ENCODE assay signal across 19 cellular contexts in the genomic region with DNA sequence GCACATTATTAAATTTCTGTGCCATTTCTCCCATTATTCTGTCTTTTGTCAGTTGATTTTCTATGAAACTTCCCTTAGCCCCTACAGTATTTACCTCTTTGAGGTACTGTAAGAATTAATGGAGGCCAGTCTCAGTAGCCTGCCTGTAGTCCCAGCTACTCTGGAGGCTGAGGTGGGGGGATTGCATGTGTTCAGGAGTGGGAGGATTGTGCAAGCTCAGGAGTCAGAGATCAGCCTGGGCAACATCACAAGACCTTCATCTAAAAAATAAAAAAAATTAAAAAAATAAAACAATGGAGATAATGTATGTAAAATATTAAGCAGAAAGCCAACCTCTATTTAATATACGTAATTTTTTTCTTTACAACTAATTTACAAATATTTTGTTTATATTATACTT.
DNase-seq lines count a peak whose midpoint lies in the region; ATAC-seq and TF ChIP-seq lines count a peak whose summit lies in the region.
"Had no signal": no experiment of that assay in that cellular context is flagged by ENCODE, and none has a peak within 500 bp of the region (broad histone marks: within the 10 kb centered on the region; RNA-seq: fewer than 3 reads in every experiment).

No MANE protein-coding gene starts in this region.

- no peaks in the 10 kb centered on the region for H3K9me3 Mint-ChIP-seq in activated CD4-positive, alpha-beta memory T cell treated with anti-CD3 and anti-CD28 coated beads for 36 hours
- no peaks in the 10 kb centered on the region for H3K9me3 Mint-ChIP-seq in activated CD4-positive, alpha-beta memory T cell treated with anti-CD3 and anti-CD28 coated beads, Interleukin-2, amount 10 ng/mL, durations not matched to agents 7 days and 5 days
- H3K9me3 Mint-ChIP-seq in activated naive CD8-positive, alpha-beta T cell treated with anti-CD3 and anti-CD28 coated beads for 36 hours: no peaks in the 10 kb centered on the region
- H3K9me3 Mint-ChIP-seq in neural crest cell: peaks cover 3% of the 10 kb centered on the region

- no peaks in the 10 kb centered on the region for H3K9me2 ChIP-seq in Loucy (replicated peaks; ENCODE audit: low read depth, low read length)

- H3K36me3 Mint-ChIP-seq in activated CD4-positive, alpha-beta memory T cell treated with anti-CD3 and anti-CD28 coated beads for 36 hours: no peaks in the 10 kb centered on the region
- H3K36me3 Mint-ChIP-seq in activated CD4-positive, alpha-beta memory T cell treated with anti-CD3 and anti-CD28 coated beads, Interleukin-2, amount 10 ng/mL, durations not matched to agents 7 days and 5 days (ENCODE audit: low read depth): peaks cover 15% of the 10 kb centered on the region
- H3K36me3 Mint-ChIP-seq in activated naive CD8-positive, alpha-beta T cell treated with anti-CD3 and anti-CD28 coated beads for 36 hours: peaks cover 5% of the 10 kb centered on the region
- peaks cover 11% of the 10 kb centered on the region for H3K36me3 Mint-ChIP-seq in neural crest cell (ENCODE audit: low read depth)

- H3K27ac Mint-ChIP-seq in activated CD4-positive, alpha-beta memory T cell treated with anti-CD3 and anti-CD28 coated beads for 36 hours: peak overlapping the region; percentile 54
- no peak overlapping the region for H3K27ac Mint-ChIP-seq in activated CD4-positive, alpha-beta memory T cell treated with anti-CD3 and anti-CD28 coated beads, Interleukin-2, amount 10 ng/mL, durations not matched to agents 7 days and 5 days
- H3K27ac Mint-ChIP-seq in activated naive CD8-positive, alpha-beta T cell treated with anti-CD3 and anti-CD28 coated beads for 36 hours: peak overlapping the region; percentile 69
- H3K27ac Mint-ChIP-seq in neural crest cell (ENCODE audit: unreplicated experiment): peak overlapping the region; percentile 8

- TF ChIP-seq CTCF in Loucy (conservative IDR thresholded peaks at IDR 0.05; ENCODE audit: low read length) (no peak), neural crest cell (conservative IDR thresholded peaks at IDR 0.05) (no peak)

- peaks cover 53% of the 10 kb centered on the region for H3K4me1 ChIP-seq in Loucy (ENCODE audit: insufficient read depth, low read length, poor library complexity, severe bottlenecking)

- H3K4me3 Mint-ChIP-seq in activated CD4-positive, alpha-beta memory T cell treated with anti-CD3 and anti-CD28 coated beads for 36 hours: no peak overlapping the region
- no peak overlapping the region for H3K4me3 Mint-ChIP-seq in activated CD4-positive, alpha-beta memory T cell treated with anti-CD3 and anti-CD28 coated beads, Interleukin-2, amount 10 ng/mL, durations not matched to agents 7 days and 5 days
- H3K4me3 Mint-ChIP-seq in activated naive CD8-positive, alpha-beta T cell treated with anti-CD3 and anti-CD28 coated beads for 36 hours: no peak overlapping the region
- peak overlapping the region; percentile 48 for H3K4me3 Mint-ChIP-seq in neural crest cell

- H4K20me1 ChIP-seq in Loucy (ENCODE audit: insufficient read depth, low read length, poor library complexity, severe bottlenecking): no peaks in the 10 kb centered on the region

- H2AFZ ChIP-seq in Loucy (ENCODE audit: low read length): no peak overlapping the region

- no peak overlapping the region for H3K4me3 ChIP-seq in Loucy (ENCODE audit: low read length, poor library complexity, severe bottlenecking)
- H3K4me3 ChIP-seq: HAP-1, mucosa of descending colon, prostate gland, thyroid gland had no signal

- no peak for DNase-seq in activated CD4-positive, alpha-beta memory T cell treated with anti-CD3 and anti-CD28 coated beads for 36 hours
- no peak for DNase-seq in activated CD4-positive, alpha-beta memory T cell treated with anti-CD3 and anti-CD28 coated beads, Interleukin-2, amount 10 ng/mL, durations not matched to agents 7 days and 5 days
- DNase-seq in activated naive CD8-positive, alpha-beta T cell treated with anti-CD3 and anti-CD28 coated beads for 36 hours: no peak
- DNase-seq in neural crest cell (ENCODE audit: low read depth, low spot score) (no peak), pons (ENCODE audit: low spot score) (no peak)
- DNase-seq: activated CD4-positive, alpha-beta T cell treated with anti-CD3 and anti-CD28 coated beads for 4 hours; activated effector memory CD4-positive, alpha-beta T cell treated with anti-CD3 and anti-CD28 coated beads, Interleukin-2, amount 50 U/mL, for 16 hours; cerebellar nuclear complex; mucosa of descending colon; NCI-H2029; NCI-H774; stimulated activated CD4-positive, alpha-beta T cell treated with anti-CD3 and anti-CD28 coated beads, Interleukin-15, amount 100 ng/mL, for 24 hours; thyroid gland had no signal

- CTCF ChIA-PET in activated CD4-positive, alpha-beta memory T cell treated with anti-CD3 and anti-CD28 coated beads for 36 hours (lab: Charles Lee): interaction anchor here (1.0 to 6.7 kb wide), 3 partner anchors 38 to 60 kb away, joined by 3 to 61 read pairs (median 4); a partner anchor contains a TSS
- CTCF ChIA-PET in activated CD4-positive, alpha-beta memory T cell treated with anti-CD3 and anti-CD28 coated beads, Interleukin-2, amount 10 ng/mL, durations not matched to agents 7 days and 5 days (lab: Charles Lee): interaction anchor here (5.3 to 9.8 kb wide), 3 partner anchors 10 to 60 kb away, joined by 34 to 166 read pairs (median 49); a partner anchor contains a TSS

- H3K36me3 ChIP-seq in Loucy (ENCODE audit: insufficient read depth, low read length): no peaks in the 10 kb centered on the region
- H3K36me3 ChIP-seq: prostate gland, thyroid gland had no signal

- peaks cover 34% of the 10 kb centered on the region for H3K4me1 Mint-ChIP-seq in activated CD4-positive, alpha-beta memory T cell treated with anti-CD3 and anti-CD28 coated beads for 36 hours (ENCODE audit: low read depth)
- peaks cover 44% of the 10 kb centered on the region for H3K4me1 Mint-ChIP-seq in activated CD4-positive, alpha-beta memory T cell treated with anti-CD3 and anti-CD28 coated beads, Interleukin-2, amount 10 ng/mL, durations not matched to agents 7 days and 5 days
- H3K4me1 Mint-ChIP-seq in activated naive CD8-positive, alpha-beta T cell treated with anti-CD3 and anti-CD28 coated beads for 36 hours: peaks cover 39% of the 10 kb centered on the region
- H3K4me1 Mint-ChIP-seq in neural crest cell: peaks cover 34% of the 10 kb centered on the region

- no peaks in the 10 kb centered on the region for H3K27me3 ChIP-seq in Loucy (ENCODE audit: insufficient read depth, low read length, poor library complexity, severe bottlenecking)
- H3K27me3 ChIP-seq: thyroid gland had no signal

- ATAC-seq in HG03521 (IDR thresholded peaks at IDR 0.05; ENCODE audit: unreplicated experiment): no peak
- no peak for ATAC-seq in GM19455 (IDR thresholded peaks at IDR 0.05; ENCODE audit: unreplicated experiment)
- ATAC-seq: mucosa of descending colon, SK-N-SH treated with all-trans-retinoic acid at 6 μM for 48 hours had no signal

- peaks cover 35% of the 10 kb centered on the region for H3K79me2 ChIP-seq in Loucy (ENCODE audit: insufficient read depth, low read length)

- peaks cover 4% of the 10 kb centered on the region; the same call in 1 of the 2 replicates for H3F3A ChIP-seq in Loucy (ENCODE audit: low read depth)

- no peaks in the 10 kb centered on the region for H3K9me3 ChIP-seq in Loucy (ENCODE audit: insufficient read depth, low read depth, low read length)
- H3K9me3 ChIP-seq: HAP-1, mucosa of descending colon, prostate gland, thyroid gland had no signal

- peak overlapping the region; percentile 64 for H3K9ac ChIP-seq in Loucy (ENCODE audit: low read depth, low read length, poor library complexity, severe bottlenecking)

- H3K4me2 ChIP-seq in Loucy (ENCODE audit: low read depth, low read length, poor library complexity, severe bottlenecking): peak overlapping the region; percentile 42

- H3K27me3 Mint-ChIP-seq in activated CD4-positive, alpha-beta memory T cell treated with anti-CD3 and anti-CD28 coated beads for 36 hours: peaks cover under 1% of the 10 kb centered on the region
- no peaks in the 10 kb centered on the region for H3K27me3 Mint-ChIP-seq in activated CD4-positive, alpha-beta memory T cell treated with anti-CD3 and anti-CD28 coated beads, Interleukin-2, amount 10 ng/mL, durations not matched to agents 7 days and 5 days
- no peaks in the 10 kb centered on the region for H3K27me3 Mint-ChIP-seq in activated naive CD8-positive, alpha-beta T cell treated with anti-CD3 and anti-CD28 coated beads for 36 hours
- peaks cover 6% of the 10 kb centered on the region for H3K27me3 Mint-ChIP-seq in neural crest cell (ENCODE audit: low read depth)

- POLR2A ChIA-PET in activated CD4-positive, alpha-beta memory T cell treated with anti-CD3 and anti-CD28 coated beads for 36 hours (lab: Charles Lee): interaction anchor here (1.4 to 6.9 kb wide), 6 partner anchors 10 to 687 kb away, joined by 3 to 429 read pairs (median 62); a partner anchor contains a TSS
- POLR2A ChIA-PET in activated CD4-positive, alpha-beta memory T cell treated with anti-CD3 and anti-CD28 coated beads, Interleukin-2, amount 10 ng/mL, durations not matched to agents 7 days and 5 days (lab: Charles Lee): interaction anchor here (1.7 to 11.8 kb wide), 12 partner anchors 13 to 1813 kb away, joined by 8 to 2396 read pairs (median 104); a partner anchor contains a TSS

- intact Hi-C loops in activated CD4-positive, alpha-beta memory T cell treated with anti-CD3 and anti-CD28 coated beads for 36 hours (cut with micrococcal nuclease): loop anchor here (10.0 kb wide), 3 partner anchors 1030 to 1810 kb away; a partner anchor contains a TSS
